ENCODE assay signal across 9 cellular contexts in genomic region chr11:126303623-126304456, GRCh38. TPM values are rescaled to one million over a fixed set of nuclear protein-coding genes. Genes with fewer than 3 reads are reported as not detected.
DNase-seq lines count a peak whose midpoint lies in the region; ATAC-seq, FAIRE-seq and TF ChIP-seq lines count a peak whose summit lies in the region.
"Had no signal": no experiment of that assay in that cellular context is flagged by ENCODE, and none has a peak within 500 bp of the region (broad histone marks: within the 10 kb centered on the region; RNA-seq: fewer than 3 reads in every experiment).

TSS of gene DCPS (plus strand) at chr11:126304060. CDS start at chr11:126304081, 21 bp downstream.

- FAIRE-seq in keratinocyte (lab: Jason Lieb, UNC), result peak; percentile 80
- FAIRE-seq: TTC549 had no signal

- no peaks in the 10 kb centered on the region for H3K9me3 ChIP-seq in keratinocyte (ENCODE audit: control insufficient read depth, low read depth, low read length)

- peak within 1 kb of the TSS; percentile 99 for H2AFZ ChIP-seq in keratinocyte (ENCODE audit: control insufficient read depth, low read length)

- dilution Hi-C loops in keratinocyte (cut with MboI; ENCODE audit: extremely low pct_ligation_motif_present, low sequenced_read_pairs), result no loop called here

- peak within 1 kb of the TSS; percentile 93 for H3K4me3 ChIP-seq in AG10803 (ENCODE audit: low read length)
- H3K4me3 ChIP-seq in keratinocyte (ENCODE audit: control insufficient read depth in 2 of 3, extremely low read depth in 1 of 3, insufficient read depth in 2 of 3, low read depth in 1 of 3, low read length in 3 of 3), result peak within 1 kb of the TSS; percentile 81 to 85 (median 84)

- H3K36me3 ChIP-seq in keratinocyte (ENCODE audit: control insufficient read depth in 2 of 2, extremely low read depth in 1 of 2, insufficient read depth in 2 of 2, low read length in 2 of 2), result no peaks in the 10 kb centered on the region

- peaks cover 18% of the 10 kb centered on the region for H3K79me2 ChIP-seq in keratinocyte (ENCODE audit: control insufficient read depth, insufficient read depth, low read length)

- H3K9ac ChIP-seq in keratinocyte (ENCODE audit: control insufficient read depth, extremely low read depth, insufficient read depth, low read length), result peak within 1 kb of the TSS; percentile 90

- H3K27me3 ChIP-seq in keratinocyte (ENCODE audit: control insufficient read depth, extremely low read depth, insufficient read depth, low read length), result no peaks in the 10 kb centered on the region

- H3K4me2 ChIP-seq in keratinocyte (ENCODE audit: control insufficient read depth, extremely low read depth, insufficient read depth, low read depth, low read length), result peak within 1 kb of the TSS; percentile 89

- TF ChIP-seq CTCF in AG10803 (conservative IDR thresholded peaks at IDR 0.05; ENCODE audit: low read length) (no peak), keratinocyte (optimal IDR thresholded peaks at IDR 0.05 in 1 of 3, IDR thresholded peaks at IDR 0.05 in 1 of 3, conservative IDR thresholded peaks at IDR 0.05 in 1 of 3; ENCODE audit: extremely low read depth in 1 of 3, insufficient read depth in 2 of 3, low read length in 3 of 3) (no peak)

- no peaks in the 10 kb centered on the region for H3K9me1 ChIP-seq in keratinocyte (ENCODE audit: control insufficient read depth, extremely low read depth, insufficient read depth, low read length)

- H3K4me1 ChIP-seq in keratinocyte (ENCODE audit: control insufficient read depth, extremely low read depth, insufficient read depth, low read length), result peaks cover 22% of the 10 kb centered on the region

- peak; percentile 82 for ATAC-seq in GM19025 (IDR thresholded peaks at IDR 0.05; ENCODE audit: low read depth, unreplicated experiment)
- peak; percentile 90 for ATAC-seq in HG03280 (IDR thresholded peaks at IDR 0.05; ENCODE audit: unreplicated experiment)
- ATAC-seq in activated CD4-positive, CD25-positive, alpha-beta regulatory T cell treated with anti-CD3 and anti-CD28 coated beads, Interleukin-2, amount 50 U/mL, for 24 hours, result peak; percentile 86 to 88

- peak within 1 kb of the TSS; percentile 85 for H3K27ac ChIP-seq in keratinocyte (ENCODE audit: control insufficient read depth, insufficient read depth, low read length)

- no peaks in the 10 kb centered on the region for H4K20me1 ChIP-seq in keratinocyte (ENCODE audit: control insufficient read depth, extremely low read depth, insufficient read depth, low read length)

- peak; percentile 89 for DNase-seq in AG10803 (ENCODE audit: low read depth)
- DNase-seq in NCI-H446 treated with DMSO at 0.1 percent for 48 hours (lab: John Stamatoyannopoulos, UW), result peak; percentile 86
- peak; percentile 92 for DNase-seq in cerebellar cortex (ENCODE audit: low spot score)
- DNase-seq in keratinocyte (ENCODE audit: low read depth, low spot score), result no peak
- DNase-seq in stimulated activated CD4-positive, alpha-beta T cell treated with anti-CD3 and anti-CD28 coated beads, Interleukin-15, amount 100 ng/mL, for 1 hour (ENCODE audit: low read depth in 1 of 2, low spot score in 1 of 2), result peak; percentile 78 to 82

RNA-seq across cellular contexts. Expression of gene DCPS, which starts in this region (rescaled TPM):
- polyA plus RNA-seq in keratinocyte, result 21.9 to 50.1 TPM (median 31.3 TPM) in 3 replicates
- polyA plus RNA-seq in keratinocyte (2011; ENCODE audit: low read depth), result 7.5 TPM
- 30.3 and 36.2 TPM in 2 replicates for polyA plus RNA-seq in keratinocyte (2011; cell fraction: cytosol; rRNA removed)
- 19.7 and 23.6 TPM in 2 replicates for polyA plus RNA-seq in keratinocyte (2011; cell fraction: nucleus; rRNA removed)
- 16.2 and 37.3 TPM in 2 replicates for polyA plus RNA-seq in keratinocyte (2012; ENCODE audit: low replicate concordance)
- 17.2 to 41.4 TPM (median 22.7 TPM) in 3 replicates for polyA minus RNA-seq in keratinocyte
- 20.1 TPM for polyA minus RNA-seq in keratinocyte (2011; cell fraction: cytosol; rRNA and poly(A)+ RNA removed)
- polyA minus RNA-seq in keratinocyte (2011; cell fraction: nucleus; rRNA and poly(A)+ RNA removed), result 6.3 and 7.8 TPM in 2 replicates
